22 cellular contexts compared by ENCODE assay signal in the genomic region with DNA sequence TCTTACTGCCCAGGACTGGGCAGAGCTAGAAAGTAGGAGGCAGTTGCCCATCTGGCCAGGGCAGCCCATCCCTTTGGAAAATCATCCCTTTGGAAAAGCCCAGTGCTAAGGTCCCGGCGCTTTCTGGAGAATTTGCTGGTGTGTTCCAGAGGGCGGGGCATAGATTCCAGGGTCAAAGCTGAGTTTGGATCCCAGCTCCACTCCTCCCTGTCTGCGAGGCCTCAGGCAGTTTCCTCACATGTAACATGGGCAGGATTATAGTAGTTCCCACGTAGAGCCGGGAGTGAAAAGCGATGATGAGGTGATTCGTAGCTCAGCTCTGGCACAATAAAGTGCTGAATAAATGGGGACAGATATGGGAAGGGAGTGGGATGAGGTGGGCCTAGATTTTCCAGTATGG. TPM values are rescaled to one million over a fixed set of nuclear protein-coding genes. Genes with fewer than 3 reads are reported as not detected.
DNase-seq lines count a peak whose midpoint lies in the region; ATAC-seq, FAIRE-seq and TF ChIP-seq lines count a peak whose summit lies in the region.
"Had no signal": no experiment of that assay in that cellular context is flagged by ENCODE, and none has a peak within 500 bp of the region (broad histone marks: within the 10 kb centered on the region; RNA-seq: fewer than 3 reads in every experiment).

No MANE protein-coding gene starts in this region.

- no peak overlapping the region for H3K56ac ChIP-seq in H1 (replicated peaks; ENCODE audit: insufficient read length, low read depth, low read length)

- H3K23ac ChIP-seq in H1 (ENCODE audit: insufficient read length), result no peak overlapping the region

- no peak overlapping the region for H3K14ac ChIP-seq in H1 (ENCODE audit: insufficient read length)

- no peak overlapping the region for H3K27ac ChIP-seq in H1 (ENCODE audit: low read depth, low read length)
- H3K27ac ChIP-seq in right cardiac atrium (ENCODE audit: low read length), result peak overlapping the region; percentile 25
- H3K27ac ChIP-seq in temporal lobe (ENCODE audit: low read depth, low read length), result peak overlapping the region; percentile 0
- no peak overlapping the region for H3K27ac ChIP-seq in suprapubic skin
- H3K27ac ChIP-seq: BLaER1 treated with 17β-estradiol and CSF1 and Interleukin-3, amounts not matched to agents 10 nM and 100 nM; sigmoid colon; upper lobe of right lung had no signal

- no peak overlapping the region for H4K8ac ChIP-seq in H1 (ENCODE audit: extremely low read depth, insufficient read depth, low read length)

- no peak overlapping the region for H4K5ac ChIP-seq in H1 (ENCODE audit: insufficient read length, low read depth, low read length)

- no peak for DNase-seq in NT2/D1 (ENCODE audit: low read depth, low spot score)
- DNase-seq in H1 (ENCODE audit: low read depth in 1 of 2, low spot score in 2 of 2), result no peak
- peak in 2 of 3 donors; percentile 44 to 71 for DNase-seq in right cardiac atrium
- no peak for DNase-seq in cerebellar nuclear complex (lab: John Stamatoyannopoulos, UW)
- no peak for DNase-seq in suprapubic skin (ENCODE audit: low spot score in 2 of 2)
- DNase-seq: NCI-H1092, NCI-H1694 treated with DMSO at 0.1 percent for 48 hours had no signal

- H2BK12ac ChIP-seq in H1 (ENCODE audit: low read depth, low read length), result peak overlapping the region; percentile 76; the same call in 1 of the 2 replicates

- H4K91ac ChIP-seq in H1 (replicated peaks; ENCODE audit: insufficient read length, low read length), result no peak overlapping the region

- H2AK5ac ChIP-seq in H1 (ENCODE audit: low read depth, low read length), result no peak overlapping the region

- no peak overlapping the region for H2BK20ac ChIP-seq in H1 (ENCODE audit: low read length)

- intact Hi-C loops in right cardiac atrium (cut with DNase I), result loop anchor here in 3 of 4 donors (2.0 to 10.0 kb wide), 3 partner anchors 40 to 160 kb away; no protein-coding TSS in a partner anchor

- H2AFZ ChIP-seq in H1 (ENCODE audit: low read length), result no peak overlapping the region

- peaks cover 11% of the 10 kb centered on the region for H3K4me1 ChIP-seq in NT2/D1 (ENCODE audit: insufficient read depth, insufficient read length)
- H3K4me1 ChIP-seq in H1 (replicated peaks in 1 of 4; ENCODE audit: control insufficient read depth in 3 of 4, insufficient read depth in 4 of 4, low read length in 3 of 4), result peaks cover 0 to 13% (median 6%) of the 10 kb centered on the region in 4 experiments; a peak in 4 of 7 replicates
- no peaks in the 10 kb centered on the region for H3K4me1 ChIP-seq in right cardiac atrium (ENCODE audit: control insufficient read depth, insufficient read depth, low read length)
- H3K4me1 ChIP-seq in suprapubic skin, result peaks cover 27% of the 10 kb centered on the region
- H3K4me1 ChIP-seq: upper lobe of right lung had no signal

- H2BK5ac ChIP-seq in H1 (ENCODE audit: low read depth, low read length), result no peak overlapping the region

- H2BK15ac ChIP-seq in H1 (ENCODE audit: low read length), result 0 out of 2 replicates have a peak overlapping the region, but pooled peaks have one; percentile 72

- FAIRE-seq in H1 (lab: Jason Lieb, UNC), result no peak
- FAIRE-seq: islet of Langerhans, TTC549 had no signal

- H3K9ac ChIP-seq in NT2/D1 (ENCODE audit: insufficient read length, low read depth), result peak overlapping the region; percentile 47
- H3K9ac ChIP-seq in H1 (replicated peaks in 1 of 4; ENCODE audit: extremely low read depth in 1 of 4, low read depth in 3 of 4, low read length in 3 of 4), result no peak overlapping the region
- H3K9ac ChIP-seq: BLaER1 treated with 17β-estradiol and CSF1 and Interleukin-3, amounts not matched to agents 10 nM and 100 nM; SK-N-SH had no signal

- CTCF ChIA-PET in H1 (lab: Charles Lee; ENCODE audit: partially characterized antibody), result interaction anchor here (0.7 to 57.8 kb wide), 33 partner anchors 9 to 272 kb away, joined by 3 to 2106 read pairs (median 5); partner anchors contain the start of gene LRRC10B

- no peaks in the 10 kb centered on the region for H3K36me3 ChIP-seq in NT2/D1 (ENCODE audit: insufficient read depth, insufficient read length, low read length)
- H3K36me3 ChIP-seq in H1 (ENCODE audit: control insufficient read depth in 2 of 4, insufficient read depth in 4 of 4, low read length in 3 of 4), result no peaks in the 10 kb centered on the region
- no peaks in the 10 kb centered on the region for H3K36me3 ChIP-seq in suprapubic skin
- H3K36me3 ChIP-seq: sigmoid colon, upper lobe of right lung had no signal

- no peak for TF ChIP-seq EP300 in H1 (IDR thresholded peaks at IDR 0.05; ENCODE audit: borderline replicate concordance in 1 of 2, low read depth in 2 of 2, low read length in 2 of 2)
- no peak for TF ChIP-seq EP300 in suprapubic skin (IDR thresholded peaks at IDR 0.05)

- ATAC-seq in right cardiac atrium (peak; percentile 5 to 22), GM19452 (IDR thresholded peaks at IDR 0.05; ENCODE audit: unreplicated experiment) (no peak)
- ATAC-seq in activated CD4-positive, CD25-positive, alpha-beta regulatory T cell treated with anti-CD3 and anti-CD28 coated beads, Interleukin-2, amount 50 U/mL, for 24 hours, result no peak

- H4K20me1 ChIP-seq in H1 (replicated peaks in 1 of 2; ENCODE audit: control insufficient read depth in 1 of 2, insufficient read depth in 2 of 2, low read length in 2 of 2), result peaks cover 0 to 2% of the 10 kb centered on the region in 2 experiments

- no peaks in the 10 kb centered on the region for H3K79me1 ChIP-seq in H1 (ENCODE audit: low read depth, low read length)

- no peaks in the 10 kb centered on the region for H3K23me2 ChIP-seq in H1 (ENCODE audit: low read depth, low read length)

- H3K4me3 ChIP-seq in NT2/D1 (ENCODE audit: insufficient read length, low read depth) (no peak overlapping the region), H1 (ENCODE audit: extremely low read depth in 1 of 4, insufficient read depth in 2 of 4, low read depth in 3 of 4, low read length in 4 of 4) (no peak overlapping the region), right cardiac atrium (ENCODE audit: low read length) (no peak overlapping the region), suprapubic skin (no peak overlapping the region)
- H3K4me3 ChIP-seq: BLaER1 treated with 17β-estradiol and CSF1 and Interleukin-3, amounts not matched to agents 10 nM and 100 nM; sigmoid colon; upper lobe of right lung had no signal

- TF ChIP-seq POLR2A in H1 (IDR thresholded peaks at IDR 0.05; ENCODE audit: control extremely low read depth in 1 of 2, low read depth in 2 of 2, low read length in 2 of 2) (no peak), suprapubic skin (IDR thresholded peaks at IDR 0.05) (no peak)

- H3K27me3 ChIP-seq in NT2/D1 (ENCODE audit: insufficient read depth, insufficient read length) (peaks cover 9% of the 10 kb centered on the region), H1 (replicated peaks in 1 of 4; ENCODE audit: control insufficient read depth in 3 of 4, extremely low read depth in 1 of 4, insufficient read depth in 3 of 4, low read length in 3 of 4) (no peaks in the 10 kb centered on the region), right cardiac atrium (ENCODE audit: control insufficient read depth, insufficient read depth) (no peaks in the 10 kb centered on the region), suprapubic skin (no peaks in the 10 kb centered on the region)
- H3K27me3 ChIP-seq: BLaER1 treated with 17β-estradiol and CSF1 and Interleukin-3, amounts not matched to agents 10 nM and 100 nM; sigmoid colon; upper lobe of right lung had no signal

- TF ChIP-seq CTCF in H1 (IDR thresholded peaks at IDR 0.05; ENCODE audit: control extremely low read depth in 1 of 3, insufficient read depth in 1 of 3, low read depth in 1 of 3, low read length in 3 of 3), result no peak
- TF ChIP-seq CTCF in suprapubic skin (IDR thresholded peaks at IDR 0.05), result no peak

- TF ChIP-seq RAD21 in H1 (IDR thresholded peaks at IDR 0.05 in 1 of 2, conservative IDR thresholded peaks at IDR 0.05 in 1 of 2; ENCODE audit: low read depth in 2 of 2, low read length in 2 of 2), result no peak

- no peak overlapping the region for H3K4ac ChIP-seq in H1 (replicated peaks; ENCODE audit: insufficient read length, low read depth, low read length)

- POLR2A ChIA-PET in H1 (lab: Charles Lee; ENCODE audit: partially characterized antibody), result interaction anchor here (0.7 to 2.8 kb wide), 7 partner anchors 35 to 288 kb away, joined by 3 to 9 read pairs (median 4); partner anchors contain the start of genes CPSF7 and SDHAF2

- H3K79me2 ChIP-seq in H1 (ENCODE audit: control insufficient read depth in 1 of 2, insufficient read depth in 2 of 2, low read length in 2 of 2), result no peaks in the 10 kb centered on the region

- 83% methylated on average over 8 of the region's 8 CpGs; no CpG with 5 or more reads in 1 of the 2 experiments for WGBS in H1 (ENCODE audit: extremely low coverage in 1 of 2, insufficient coverage in 1 of 2, insufficient read length in 1 of 2, insufficient replicate concordance in 2 of 2, low coverage in 1 of 2, low lambda C conversion rate in 2 of 2, missing lambda C conversion rate in 1 of 2), 2 experiments
- WGBS in right cardiac atrium, result 43% methylated on average over 8 of the region's 8 CpGs
- 13% methylated on average over 8 of the region's 8 CpGs for WGBS in suprapubic skin

- H3K4me2 ChIP-seq in H1 (ENCODE audit: insufficient read depth in 1 of 2, low read depth in 2 of 2, low read length in 2 of 2), result peak overlapping the region in 1 of 2 experiments; percentile 52; a peak in 1 of 4 replicates
- H3K4me2 ChIP-seq: SK-N-SH had no signal

- H3K18ac ChIP-seq in H1 (ENCODE audit: extremely low read depth, low read length), result no peak overlapping the region

- H3K9me3 ChIP-seq in NT2/D1 (ENCODE audit: insufficient read depth, low read length) (no peaks in the 10 kb centered on the region), H1 (ENCODE audit: insufficient read depth in 2 of 2, low read depth in 1 of 2, low read length in 1 of 2) (no peaks in the 10 kb centered on the region), right cardiac atrium (ENCODE audit: control insufficient read depth, low read length) (no peaks in the 10 kb centered on the region), suprapubic skin (no peaks in the 10 kb centered on the region)
- H3K9me3 ChIP-seq: BLaER1 treated with 17β-estradiol and CSF1 and Interleukin-3, amounts not matched to agents 10 nM and 100 nM; sigmoid colon; SK-N-SH; upper lobe of right lung had no signal

- H2BK120ac ChIP-seq in H1 (replicated peaks; ENCODE audit: low read depth, low read length), result no peak overlapping the region

RNA-seq across cellular contexts. Expression of gene LRRC10B, which starts 31.4 kb away (rescaled TPM):
- 0.47 and 0.61 TPM in 2 replicates for total RNA-seq in H1 (2021; fragmentation: NEBNext Ultra II Directional; extraction: Animal tissue kit (Norgen Biotek cat#: 25700))
- polyA plus RNA-seq in H1 (2011; rRNA removed) (0.71 and 1.1 TPM in 2 replicates), right cardiac atrium (0.57 TPM)
- polyA plus RNA-seq in H1 (2011; cell fraction: cytosol; rRNA removed), result 0.58 TPM
- 1.1 TPM for polyA plus RNA-seq in H1 (2011; cell fraction: nucleus; rRNA removed)
- 0.15 to 0.57 TPM (median 0.38 TPM) in 4 replicates for polyA plus RNA-seq in H1 (2012, experiment 1 of 2)
- polyA plus RNA-seq in H1 (2012, experiment 2 of 2), result 0.66 TPM
- 0.51 TPM for polyA plus RNA-seq in H1 (2013, experiment 1 of 2)
- polyA plus RNA-seq in H1 (2013, experiment 2 of 2), result 0.53 TPM
- polyA minus RNA-seq in H1 (2011; rRNA and poly(A)+ RNA removed), result 0.27 and 0.79 TPM in 2 replicates
- not detected for polyA minus RNA-seq in H1 (2011; cell fraction: cytosol; rRNA and poly(A)+ RNA removed)
- 1.2 TPM for polyA minus RNA-seq in H1 (2011; cell fraction: nucleus; rRNA and poly(A)+ RNA removed)
- total RNA-seq in right cardiac atrium (under 1 TPM; 0.09 to 0.86 (median 0.68) TPM), temporal lobe (2.5 TPM), suprapubic skin (1 to 10 TPM in 3 of 4 donors, not detected in 1; 1.1 to 2.1 (median 1.2) TPM)
- total RNA-seq: activated CD4-positive, alpha-beta memory T cell treated with anti-CD3 and anti-CD28 coated beads for 36 hours; activated T-cell treated with anti-CD3 and anti-CD28 coated beads, Interleukin-2, amount 50 U/mL, for 72 hours; NCI-H460; OCI-LY7 had no signal
- polyA plus RNA-seq: AG04450, fibroblast of lung, SK-N-SH had no signal

RNA-seq across cellular contexts. Expression of gene SDHAF2, which starts 47.2 kb away (rescaled TPM):
- total RNA-seq in H1 (2021; fragmentation: NEBNext Ultra II Directional; extraction: Animal tissue kit (Norgen Biotek cat#: 25700)), result 41.0 and 44.8 TPM in 2 replicates
- 81.1 and 114 TPM in 2 replicates for polyA plus RNA-seq in H1 (2011; rRNA removed)
- polyA plus RNA-seq in H1 (2011; cell fraction: cytosol; rRNA removed), result 83.3 TPM
- polyA plus RNA-seq in H1 (2011; cell fraction: nucleus; rRNA removed), result 57.3 TPM
- 37.7 to 52.7 TPM (median 50.5 TPM) in 4 replicates for polyA plus RNA-seq in H1 (2012, experiment 1 of 2)
- 45.4 TPM for polyA plus RNA-seq in H1 (2012, experiment 2 of 2)
- 19.4 TPM for polyA plus RNA-seq in H1 (2013, experiment 1 of 2)
- 17.6 TPM for polyA plus RNA-seq in H1 (2013, experiment 2 of 2)
- 90.8 and 94.9 TPM in 2 replicates for polyA minus RNA-seq in H1 (2011; rRNA and poly(A)+ RNA removed)
- 22.8 TPM for polyA minus RNA-seq in H1 (2011; cell fraction: cytosol; rRNA and poly(A)+ RNA removed)
- 72.0 TPM for polyA minus RNA-seq in H1 (2011; cell fraction: nucleus; rRNA and poly(A)+ RNA removed)
- 10 to 100 TPM; 32.9 to 41.2 (median 33.3) TPM for total RNA-seq in right cardiac atrium
- polyA plus RNA-seq in right cardiac atrium, result 57.8 TPM
- 29.3 TPM for total RNA-seq in temporal lobe
- total RNA-seq in suprapubic skin, result 10 to 100 TPM; 36.6 to 53.0 (median 48.4) TPM

RNA-seq across cellular contexts. Expression of gene CPSF7, which starts 47.4 kb away (rescaled TPM):
- total RNA-seq in H1 (2021; fragmentation: NEBNext Ultra II Directional; extraction: Animal tissue kit (Norgen Biotek cat#: 25700)), result 95.9 and 96.7 TPM in 2 replicates
- polyA plus RNA-seq in H1 (2011; rRNA removed), result 122 and 192 TPM in 2 replicates
- polyA plus RNA-seq in H1 (2011; cell fraction: cytosol; rRNA removed), result 73.1 TPM
- polyA plus RNA-seq in H1 (2011; cell fraction: nucleus; rRNA removed), result 165 TPM
- 82.2 to 93.9 TPM (median 85.7 TPM) in 4 replicates for polyA plus RNA-seq in H1 (2012, experiment 1 of 2)
- polyA plus RNA-seq in H1 (2012, experiment 2 of 2), result 63.8 TPM
- 93.6 TPM for polyA plus RNA-seq in H1 (2013, experiment 1 of 2)
- polyA plus RNA-seq in H1 (2013, experiment 2 of 2), result 81.2 TPM
- polyA minus RNA-seq in H1 (2011; rRNA and poly(A)+ RNA removed), result 117 and 159 TPM in 2 replicates
- 53.3 TPM for polyA minus RNA-seq in H1 (2011; cell fraction: cytosol; rRNA and poly(A)+ RNA removed)
- polyA minus RNA-seq in H1 (2011; cell fraction: nucleus; rRNA and poly(A)+ RNA removed), result 65.8 TPM
- 10 to 100 TPM; 40.8 to 49.2 (median 43.5) TPM for total RNA-seq in right cardiac atrium
- 26.0 TPM for polyA plus RNA-seq in right cardiac atrium
- 23.4 TPM for total RNA-seq in temporal lobe
- 10 to 100 TPM; 57.2 to 76.2 (median 70.7) TPM for total RNA-seq in suprapubic skin

Comparison
In these comparisons a context has a peak if more than half of its experiments do, and no peak if none do; other contexts are left out.
1. DNase-seq: peak in right cardiac atrium (2 of 3); none in NT2/D1 (single experiment), H1 (0 of 2), cerebellar nuclear complex (0 of 2) and suprapubic skin (0 of 2).
2. H3K27ac ChIP-seq: peak in right cardiac atrium (single experiment) and temporal lobe (single experiment); none in H1 (single experiment) and suprapubic skin (single experiment).
3. ATAC-seq: peak in right cardiac atrium (2 of 2); none in GM19452 (single experiment) and activated CD4-positive, CD25-positive, alpha-beta regulatory T cell treated with anti-CD3 and anti-CD28 coated beads, Interleukin-2, amount 50 U/mL, for 24 hours (0 of 2).